Comparison of ENCODE assay signal across 20 cellular contexts in genomic region chr3:107745354-107745753, GRCh38.
"Had no signal": no experiment of that assay in that cellular context is flagged by ENCODE, and none has a peak within 500 bp of the region (broad histone marks: within the 10 kb centered on the region; RNA-seq: fewer than 3 reads in every experiment).

No MANE protein-coding gene starts in this region.

- H3K27me3 ChIP-seq: gastroesophageal sphincter, heart left ventricle, upper lobe of right lung had no signal

- H3K27me3 Mint-ChIP-seq: activated naive CD8-positive, alpha-beta T cell treated with anti-CD3 and anti-CD28 coated beads, Interleukin-2, amount 50 U/mL, for 24 hours had no signal

- H3K27ac ChIP-seq: coronary artery, epithelial cell of prostate, gastroesophageal sphincter, heart left ventricle, upper lobe of right lung, WERI-Rb-1 had no signal

- DNase-seq: activated CD4-positive, alpha-beta T cell treated with anti-CD3 and anti-CD28 coated beads for 1 hour; activated CD4-positive, alpha-beta T cell treated with anti-CD3 and anti-CD28 coated beads, Interleukin-2, amount 50 U/mL, for 1 hour; activated CD8-positive, alpha-beta T cell treated with anti-CD3 and anti-CD28 coated beads, Interleukin-2, amount 10 ng/mL, durations not matched to agents 7 days and 5 days; activated gamma-delta T cell; activated naive CD4-positive, alpha-beta T cell treated with anti-CD3 and anti-CD28 coated beads, Interleukin-2, amount 50 U/mL, for 16 hours; activated naive CD8-positive, alpha-beta T cell treated with anti-CD3 and anti-CD28 coated beads, Interleukin-2, amount 50 U/mL, for 24 hours; cerebellar nuclear complex; heart left ventricle; natural killer cell; right cardiac atrium; stimulated activated CD4-positive, alpha-beta T cell treated with anti-CD3 and anti-CD28 coated beads, Interleukin-4, amount 100 ng/mL, for 4 hours; stimulated activated naive CD8-positive, alpha-beta T cell treated with anti-CD3 and anti-CD28 coated beads, Interleukin-15, Interleukin-2, amounts not matched to agents 100 U/mL and 50 U/mL, for 24 hours; upper lobe of right lung; WERI-Rb-1 had no signal

- H3K4me3 Mint-ChIP-seq: activated CD8-positive, alpha-beta T cell treated with anti-CD3 and anti-CD28 coated beads, Interleukin-2, amount 10 ng/mL, durations not matched to agents 7 days and 5 days; activated naive CD8-positive, alpha-beta T cell treated with anti-CD3 and anti-CD28 coated beads, Interleukin-2, amount 50 U/mL, for 24 hours; activated T-helper 1 cell treated with anti-CD3 and anti-CD28 coated beads, Interleukin-12 subunit alpha, Interleukin-12 subunit beta, Interleukin-2, Interleukin-4 antibody, amounts not matched to agents 30 ng/mL and 10 ng/mL and 1 ng/mL, durations not matched to agents 14 hours and 24 hours and 36 hours; natural killer cell had no signal

- H3K27ac Mint-ChIP-seq: activated CD8-positive, alpha-beta T cell treated with anti-CD3 and anti-CD28 coated beads, Interleukin-2, amount 10 ng/mL, durations not matched to agents 7 days and 5 days; activated naive CD8-positive, alpha-beta T cell treated with anti-CD3 and anti-CD28 coated beads, Interleukin-2, amount 50 U/mL, for 24 hours; activated T-helper 1 cell treated with anti-CD3 and anti-CD28 coated beads, Interleukin-12 subunit alpha, Interleukin-12 subunit beta, Interleukin-2, Interleukin-4 antibody, amounts not matched to agents 30 ng/mL and 10 ng/mL and 1 ng/mL, durations not matched to agents 14 hours and 24 hours and 36 hours; natural killer cell had no signal

- H3K9me3 ChIP-seq: gastroesophageal sphincter, heart left ventricle, upper lobe of right lung had no signal

- ATAC-seq: activated CD8-positive, alpha-beta T cell treated with anti-CD3 and anti-CD28 coated beads, Interleukin-2, amount 10 ng/mL, durations not matched to agents 7 days and 5 days; activated naive CD8-positive, alpha-beta T cell treated with anti-CD3 and anti-CD28 coated beads, Interleukin-2, amount 50 U/mL, for 24 hours; gastroesophageal sphincter; heart left ventricle; left lobe of liver; natural killer cell; right cardiac atrium; stimulated activated naive CD8-positive, alpha-beta T cell treated with anti-CD3 and anti-CD28 coated beads, Interleukin-15, Interleukin-2, amounts not matched to agents 100 U/mL and 50 U/mL, for 24 hours; upper lobe of right lung had no signal

- H3K4me3 ChIP-seq: coronary artery, gastroesophageal sphincter, heart left ventricle, lung, upper lobe of right lung had no signal

- H3K36me3 ChIP-seq: WERI-Rb-1 had no signal

- H3K9me3 Mint-ChIP-seq: activated naive CD8-positive, alpha-beta T cell treated with anti-CD3 and anti-CD28 coated beads, Interleukin-2, amount 50 U/mL, for 24 hours; activated T-helper 1 cell treated with anti-CD3 and anti-CD28 coated beads, Interleukin-12 subunit alpha, Interleukin-12 subunit beta, Interleukin-2, Interleukin-4 antibody, amounts not matched to agents 30 ng/mL and 10 ng/mL and 1 ng/mL, durations not matched to agents 14 hours and 24 hours and 36 hours; natural killer cell had no signal

- H3K4me1 ChIP-seq: upper lobe of right lung had no signal

- H3K4me1 Mint-ChIP-seq: activated naive CD8-positive, alpha-beta T cell treated with anti-CD3 and anti-CD28 coated beads, Interleukin-2, amount 50 U/mL, for 24 hours had no signal

- H3K36me3 Mint-ChIP-seq: natural killer cell had no signal
